In genomic region chr2:112920923-112921532, GRCh38 we compare ENCODE assay signal across 17 cellular contexts. TPM values are rescaled to one million over a fixed set of nuclear protein-coding genes. Genes with fewer than 3 reads are reported as not detected.
DNase-seq lines count a peak whose midpoint lies in the region; ATAC-seq and TF ChIP-seq lines count a peak whose summit lies in the region.
"Had no signal": no experiment of that assay in that cellular context is flagged by ENCODE, and none has a peak within 500 bp of the region (broad histone marks: within the 10 kb centered on the region; RNA-seq: fewer than 3 reads in every experiment).

No MANE protein-coding gene starts in this region.

- no peak overlapping the region for H3K27ac ChIP-seq in naive thymus-derived CD4-positive, alpha-beta T cell (ENCODE audit: low read depth, low read length)
- H3K27ac ChIP-seq in smooth muscle cell (ENCODE audit: low read depth), result no peak overlapping the region
- H3K27ac ChIP-seq: lower lobe of right lung had no signal

- H3K27me3 ChIP-seq in naive thymus-derived CD4-positive, alpha-beta T cell (ENCODE audit: control insufficient read depth in 2 of 2, insufficient read depth in 2 of 2, low read length in 2 of 2), result no peaks in the 10 kb centered on the region
- no peaks in the 10 kb centered on the region for H3K27me3 ChIP-seq in smooth muscle cell (ENCODE audit: low read depth)

- H3K9ac ChIP-seq in smooth muscle cell (ENCODE audit: low read depth), result no peak overlapping the region

- no peaks in the 10 kb centered on the region for H3K36me3 Mint-ChIP-seq in activated T-cell treated with anti-CD3 and anti-CD28 coated beads, Interleukin-2, amount 50 U/mL, for 4 hours (ENCODE audit: insufficient read depth)
- H3K36me3 Mint-ChIP-seq in activated naive CD8-positive, alpha-beta T cell treated with anti-CD3 and anti-CD28 coated beads, Interleukin-2, amount 50 U/mL, for 24 hours (ENCODE audit: low read depth), result no peaks in the 10 kb centered on the region
- peaks cover 0 to 2% (median 0%) of the 10 kb centered on the region in 5 donors for H3K36me3 Mint-ChIP-seq in naive thymus-derived CD4-positive, alpha-beta T cell

- H3K9me3 Mint-ChIP-seq in activated T-cell treated with anti-CD3 and anti-CD28 coated beads, Interleukin-2, amount 50 U/mL, for 4 hours, result no peaks in the 10 kb centered on the region
- no peaks in the 10 kb centered on the region for H3K9me3 Mint-ChIP-seq in activated naive CD8-positive, alpha-beta T cell treated with anti-CD3 and anti-CD28 coated beads, Interleukin-2, amount 50 U/mL, for 24 hours
- peaks cover 0 to 5% (median 0%) of the 10 kb centered on the region in 11 donors for H3K9me3 Mint-ChIP-seq in naive thymus-derived CD4-positive, alpha-beta T cell

- CTCF ChIA-PET in naive thymus-derived CD4-positive, alpha-beta T cell (lab: Charles Lee), result no interaction called here

- DNase-seq in activated T-cell treated with anti-CD3 and anti-CD28 coated beads, Interleukin-2, amount 50 U/mL, for 4 hours, result no peak
- DNase-seq in activated T-cell treated with anti-CD3 and anti-CD28 coated beads for 4 hours, result no peak
- peak; percentile 96 for DNase-seq in HT1080 (ENCODE audit: low read depth)
- DNase-seq in activated naive CD8-positive, alpha-beta T cell treated with anti-CD3 and anti-CD28 coated beads, Interleukin-2, amount 50 U/mL, for 24 hours, result no peak
- peak in 1 of 9 donors; percentile 29 for DNase-seq in naive thymus-derived CD4-positive, alpha-beta T cell
- DNase-seq in smooth muscle cell (lab: John Stamatoyannopoulos, UW; ENCODE audit: unreplicated experiment), result no peak
- no peak for DNase-seq in NOMO-1 treated with DMSO at 0.1 percent for 48 hours (lab: John Stamatoyannopoulos, UW; ENCODE audit: unreplicated experiment)
- DNase-seq: activated CD4-positive, alpha-beta T cell treated with anti-CD3 and anti-CD28 coated beads, Interleukin-2, amount 50 U/mL, for 4 hours; DMS79; hippocampal formation; lower lobe of right lung; NCI-H187; nucleus accumbens; stimulated activated CD8-positive, alpha-beta memory T cell treated with anti-CD3 and anti-CD28 coated beads, Interleukin-4, amount 100 ng/mL, for 48 hours had no signal

- no peak overlapping the region for H3K4me3 ChIP-seq in naive thymus-derived CD4-positive, alpha-beta T cell (ENCODE audit: low read length)
- no peak overlapping the region for H3K4me3 ChIP-seq in smooth muscle cell
- H3K4me3 ChIP-seq: lower lobe of right lung had no signal

- ATAC-seq in activated T-cell treated with anti-CD3 and anti-CD28 coated beads, Interleukin-2, amount 50 U/mL, for 4 hours, result peak; percentile 24 to 49
- peak; percentile 41 for ATAC-seq in activated naive CD8-positive, alpha-beta T cell treated with anti-CD3 and anti-CD28 coated beads, Interleukin-2, amount 50 U/mL, for 24 hours
- ATAC-seq in naive thymus-derived CD4-positive, alpha-beta T cell, result peak; percentile 69
- ATAC-seq in GM18498 (IDR thresholded peaks at IDR 0.05; ENCODE audit: unreplicated experiment), result no peak

- no peaks in the 10 kb centered on the region for H3K36me3 ChIP-seq in naive thymus-derived CD4-positive, alpha-beta T cell (ENCODE audit: control insufficient read depth in 2 of 3, insufficient read depth in 3 of 3, low read length in 3 of 3)
- H3K36me3 ChIP-seq in smooth muscle cell (ENCODE audit: low read depth), result no peaks in the 10 kb centered on the region
- H3K36me3 ChIP-seq: lower lobe of right lung had no signal

- intact Hi-C loops in naive thymus-derived CD4-positive, alpha-beta T cell (cut with micrococcal nuclease), result no loop called here

- peaks cover 0 to 25% of the 10 kb centered on the region in 2 donors for H3K4me1 ChIP-seq in naive thymus-derived CD4-positive, alpha-beta T cell (ENCODE audit: control insufficient read depth in 2 of 2, insufficient read depth in 2 of 2, low read length in 2 of 2)
- H3K4me1 ChIP-seq in smooth muscle cell (ENCODE audit: low read depth), result no peaks in the 10 kb centered on the region
- H3K4me1 ChIP-seq: lower lobe of right lung had no signal

- TF ChIP-seq CTCF in smooth muscle cell (IDR thresholded peaks at IDR 0.05; ENCODE audit: borderline replicate concordance, insufficient read depth, poor library complexity, severe bottlenecking), result no peak

- H3K27me3 Mint-ChIP-seq in activated T-cell treated with anti-CD3 and anti-CD28 coated beads, Interleukin-2, amount 50 U/mL, for 4 hours (ENCODE audit: low read depth), result no peaks in the 10 kb centered on the region
- peaks cover 2% of the 10 kb centered on the region for H3K27me3 Mint-ChIP-seq in activated naive CD8-positive, alpha-beta T cell treated with anti-CD3 and anti-CD28 coated beads, Interleukin-2, amount 50 U/mL, for 24 hours
- peaks cover 0 to 13% (median 0%) of the 10 kb centered on the region in 5 donors for H3K27me3 Mint-ChIP-seq in naive thymus-derived CD4-positive, alpha-beta T cell

- no peak overlapping the region for H3K4me2 ChIP-seq in smooth muscle cell

- H3K4me3 Mint-ChIP-seq in activated T-cell treated with anti-CD3 and anti-CD28 coated beads, Interleukin-2, amount 50 U/mL, for 4 hours, result no peak overlapping the region
- H3K4me3 Mint-ChIP-seq in activated naive CD8-positive, alpha-beta T cell treated with anti-CD3 and anti-CD28 coated beads, Interleukin-2, amount 50 U/mL, for 24 hours, result no peak overlapping the region
- H3K4me3 Mint-ChIP-seq in naive thymus-derived CD4-positive, alpha-beta T cell, result peak overlapping the region in 1 of 10 donors; percentile 27

- 45% methylated on average over 4 of the region's 4 CpGs for WGBS in smooth muscle cell (ENCODE audit: low lambda C conversion rate)

- no peaks in the 10 kb centered on the region for H4K20me1 ChIP-seq in smooth muscle cell (ENCODE audit: low read depth)

- H3K79me2 ChIP-seq in smooth muscle cell (ENCODE audit: low read depth), result no peaks in the 10 kb centered on the region

- no peak overlapping the region for H2AFZ ChIP-seq in smooth muscle cell (ENCODE audit: low read depth)

- peaks cover 13% of the 10 kb centered on the region for H3K4me1 Mint-ChIP-seq in activated T-cell treated with anti-CD3 and anti-CD28 coated beads, Interleukin-2, amount 50 U/mL, for 4 hours (ENCODE audit: low read depth)
- H3K4me1 Mint-ChIP-seq in activated naive CD8-positive, alpha-beta T cell treated with anti-CD3 and anti-CD28 coated beads, Interleukin-2, amount 50 U/mL, for 24 hours, result peaks cover 21% of the 10 kb centered on the region
- peaks cover 0 to 19% (median 0%) of the 10 kb centered on the region in 7 donors for H3K4me1 Mint-ChIP-seq in naive thymus-derived CD4-positive, alpha-beta T cell

- no peaks in the 10 kb centered on the region for H3F3A ChIP-seq in smooth muscle cell (ENCODE audit: low read depth)

- H3K27ac Mint-ChIP-seq in activated naive CD8-positive, alpha-beta T cell treated with anti-CD3 and anti-CD28 coated beads, Interleukin-2, amount 50 U/mL, for 24 hours, result peak overlapping the region; percentile 41
- peak overlapping the region in 2 of 9 donors; percentile 22 to 87 for H3K27ac Mint-ChIP-seq in naive thymus-derived CD4-positive, alpha-beta T cell

- POLR2A ChIA-PET in naive thymus-derived CD4-positive, alpha-beta T cell (lab: Charles Lee), result no interaction called here

- no peaks in the 10 kb centered on the region for H3K9me3 ChIP-seq in naive thymus-derived CD4-positive, alpha-beta T cell (ENCODE audit: control insufficient read depth in 2 of 3, low read length in 3 of 3)
- no peaks in the 10 kb centered on the region for H3K9me3 ChIP-seq in smooth muscle cell (replicated peaks; ENCODE audit: low read depth)
- H3K9me3 ChIP-seq: lower lobe of right lung had no signal

RNA-seq across cellular contexts. Expression of gene IL37, which starts 10.1 kb away (rescaled TPM):
- total RNA-seq in activated T-cell treated with anti-CD3 and anti-CD28 coated beads, Interleukin-2, amount 50 U/mL, for 4 hours, result not detected
- total RNA-seq in HT1080 (2014; rRNA removed; shearing (Covaris generic)), result not detected in 2 replicates
- polyA plus RNA-seq in HT1080 (2015; cell fraction: cytosol; rRNA removed), result not detected in 2 replicates
- polyA plus RNA-seq in HT1080 (2015; cell fraction: nucleus; rRNA removed), result not detected in 2 replicates
- not detected for total RNA-seq in naive thymus-derived CD4-positive, alpha-beta T cell
- not detected for polyA plus RNA-seq in naive thymus-derived CD4-positive, alpha-beta T cell
- total RNA-seq in smooth muscle cell, result 1.9 TPM in 1 of 2 replicates, not detected in the other
- polyA plus RNA-seq in smooth muscle cell, result not detected in 2 replicates
- total RNA-seq: H4, lower lobe of right lung, urinary bladder had no signal
- polyA plus RNA-seq: urinary bladder had no signal

RNA-seq across cellular contexts. Expression of gene IL36G, which starts 56.8 kb away (rescaled TPM):
- not detected for total RNA-seq in activated T-cell treated with anti-CD3 and anti-CD28 coated beads, Interleukin-2, amount 50 U/mL, for 4 hours
- not detected in 2 replicates for total RNA-seq in HT1080 (2014; rRNA removed; shearing (Covaris generic))
- polyA plus RNA-seq in HT1080 (2015; cell fraction: cytosol; rRNA removed), result not detected in 2 replicates
- 0.33 and 0.59 TPM in 2 replicates for polyA plus RNA-seq in HT1080 (2015; cell fraction: nucleus; rRNA removed)
- not detected for total RNA-seq in naive thymus-derived CD4-positive, alpha-beta T cell
- not detected for polyA plus RNA-seq in naive thymus-derived CD4-positive, alpha-beta T cell
- total RNA-seq in smooth muscle cell, result 0.22 and 0.27 TPM in 2 replicates
- 0.30 and 1.1 TPM in 2 replicates for polyA plus RNA-seq in smooth muscle cell
- total RNA-seq: H4, lower lobe of right lung, urinary bladder had no signal
- polyA plus RNA-seq: urinary bladder had no signal
